8 cellular contexts compared by ENCODE assay signal in genomic region chr7:121395494-121395960, GRCh38. TPM values are rescaled to one million over a fixed set of nuclear protein-coding genes. Genes with fewer than 3 reads are reported as not detected.
DNase-seq lines count a peak whose midpoint lies in the region; ATAC-seq, FAIRE-seq and TF ChIP-seq lines count a peak whose summit lies in the region.

No MANE protein-coding gene starts in this region.

- BruUV-seq in GM12878 (replicated peaks; lab: Mats Ljungman, UMichigan): no TSS peak

- FAIRE-seq in GM19239 (lab: Jason Lieb, UNC) (peak; percentile 85), GM12878 (lab: Jason Lieb, UNC) (no peak), keratinocyte (lab: Jason Lieb, UNC) (no peak)

- no peaks in the 10 kb centered on the region for H3K36me3 Mint-ChIP-seq in CD4-positive, alpha-beta T cell (ENCODE audit: low read depth)

- no peak for TF ChIP-seq CTCF in CD4-positive, alpha-beta T cell (IDR thresholded peaks at IDR 0.05)
- TF ChIP-seq CTCF in GM12878 (IDR thresholded peaks at IDR 0.05 in 2 of 3, conservative IDR thresholded peaks at IDR 0.05 in 1 of 3; ENCODE audit: control insufficient read depth in 2 of 3, extremely low read depth in 1 of 3, insufficient read depth in 1 of 3, low read depth in 3 of 3, low read length in 3 of 3) (no peak), keratinocyte (optimal IDR thresholded peaks at IDR 0.05 in 1 of 3, IDR thresholded peaks at IDR 0.05 in 1 of 3, conservative IDR thresholded peaks at IDR 0.05 in 1 of 3; ENCODE audit: extremely low read depth in 1 of 3, insufficient read depth in 2 of 3, low read length in 3 of 3) (no peak)

- in situ Hi-C loops in GM12878 (cut with MboI): loop anchor here (25.0 kb wide), 1 partner anchor 983 kb away; no protein-coding TSS in a partner anchor

- peak overlapping the region; percentile 93 for H3K4me3 Mint-ChIP-seq in CD4-positive, alpha-beta T cell

- dilution Hi-C loops in keratinocyte (cut with MboI; ENCODE audit: extremely low pct_ligation_motif_present, low sequenced_read_pairs): loop anchor here (25.0 kb wide), 1 partner anchor 167 kb away; no protein-coding TSS in a partner anchor

- H3K9me3 Mint-ChIP-seq in CD4-positive, alpha-beta T cell: no peaks in the 10 kb centered on the region

- H3K4me3 ChIP-seq in SK-N-MC: peak overlapping the region; percentile 86
- H3K4me3 ChIP-seq in GM12878: peak overlapping the region; percentile 69
- peak overlapping the region; percentile 83 to 95 (median 93) for H3K4me3 ChIP-seq in keratinocyte (ENCODE audit: control insufficient read depth in 2 of 3, extremely low read depth in 1 of 3, insufficient read depth in 2 of 3, low read depth in 1 of 3, low read length in 3 of 3)

- WGBS in GM12878 (ENCODE audit: insufficient coverage, insufficient replicate concordance, low lambda C conversion rate, missing lambda C conversion rate): under 1% methylated on average over 26 of the region's 30 CpGs

- intact Hi-C loops in CD4-positive, alpha-beta T cell (cut with DNase I, micrococcal nuclease): loop anchor here (2.0 to 10.0 kb wide), 2 partner anchors 29 to 411 kb away; partner anchors contain the start of gene CPED1 (in 1 of the 2)
- intact Hi-C loops in GM12878 (cut with micrococcal nuclease; ENCODE audit: unreplicated experiment): no loop called here

- RAD21 ChIA-PET in GM12878 (lab: Charles Lee; ENCODE audit: unreplicated experiment): interaction anchor here (0.9 to 6.5 kb wide), 21 partner anchors 12 to 152 kb away, joined by 3 to 208 read pairs (median 4); no protein-coding TSS in a partner anchor

- CTCF ChIA-PET in CD4-positive, alpha-beta T cell (lab: Charles Lee): interaction anchor here (0.9 to 2.6 kb wide), 11 partner anchors 10 to 447 kb away, joined by 3 to 23 read pairs (median 4); no protein-coding TSS in a partner anchor
- CTCF ChIA-PET in GM12878 (lab: Yijun Ruan, JAX): interaction anchor here (0.8 to 6.6 kb wide), 23 partner anchors 10 to 599 kb away, joined by 3 to 166 read pairs (median 6); no protein-coding TSS in a partner anchor

- peaks cover 53% of the 10 kb centered on the region for H3K79me2 ChIP-seq in GM12878 (ENCODE audit: control insufficient read depth, insufficient read depth, low read length)
- peaks cover 51% of the 10 kb centered on the region for H3K79me2 ChIP-seq in keratinocyte (ENCODE audit: control insufficient read depth, insufficient read depth, low read length)

- H3K9me1 ChIP-seq in keratinocyte (ENCODE audit: control insufficient read depth, extremely low read depth, insufficient read depth, low read length): no peaks in the 10 kb centered on the region

- peak overlapping the region; percentile 79 for H3K9ac ChIP-seq in SK-N-MC (ENCODE audit: insufficient read length)
- H3K9ac ChIP-seq in GM12878 (ENCODE audit: control insufficient read depth, insufficient read depth, low read length): peak overlapping the region; percentile 85
- peak overlapping the region; percentile 83 for H3K9ac ChIP-seq in keratinocyte (ENCODE audit: control insufficient read depth, extremely low read depth, insufficient read depth, low read length)

- no peaks in the 10 kb centered on the region for H3K27me3 Mint-ChIP-seq in CD4-positive, alpha-beta T cell

- H3K4me1 ChIP-seq in GM12878 (ENCODE audit: control insufficient read depth, insufficient read depth, low read length): peaks cover 9% of the 10 kb centered on the region
- peaks cover 7% of the 10 kb centered on the region for H3K4me1 ChIP-seq in keratinocyte (ENCODE audit: control insufficient read depth, extremely low read depth, insufficient read depth, low read length)

- no peaks in the 10 kb centered on the region for H4K20me1 ChIP-seq in GM12878 (ENCODE audit: control insufficient read depth, insufficient read depth)
- no peaks in the 10 kb centered on the region for H4K20me1 ChIP-seq in keratinocyte (ENCODE audit: control insufficient read depth, extremely low read depth, insufficient read depth, low read length)

- no peak for TF ChIP-seq EP300 in GM12878 (IDR thresholded peaks at IDR 0.05; ENCODE audit: borderline replicate concordance in 1 of 2, control insufficient read depth in 1 of 2, low read depth in 2 of 2, low read length in 2 of 2)

- no peaks in the 10 kb centered on the region for H3K27me3 ChIP-seq in CD4-positive, alpha-beta T cell (ENCODE audit: control insufficient read depth, insufficient read depth, low read length)
- H3K27me3 ChIP-seq in GM12878 (replicated peaks in 1 of 2; ENCODE audit: control insufficient read depth in 2 of 2, insufficient read depth in 2 of 2, low read length in 1 of 2) (no peaks in the 10 kb centered on the region), keratinocyte (ENCODE audit: control insufficient read depth, extremely low read depth, insufficient read depth, low read length) (no peaks in the 10 kb centered on the region)

- peak overlapping the region; percentile 65 for H3K27ac ChIP-seq in CD4-positive, alpha-beta T cell (ENCODE audit: low read depth, low read length)
- H3K27ac ChIP-seq in SK-N-MC (no peak overlapping the region), GM12878 (ENCODE audit: control insufficient read depth, insufficient read depth) (peak overlapping the region; percentile 66), keratinocyte (ENCODE audit: control insufficient read depth, insufficient read depth, low read length) (peak overlapping the region; percentile 68)

- peaks cover 41% of the 10 kb centered on the region for H3K4me1 Mint-ChIP-seq in CD4-positive, alpha-beta T cell (ENCODE audit: low read depth)

- no peak for TF ChIP-seq RAD21 in GM12878 (IDR thresholded peaks at IDR 0.05; ENCODE audit: insufficient read depth, low read depth, low read length)

- POLR2A ChIA-PET in CD4-positive, alpha-beta T cell (lab: Charles Lee): interaction anchor here (0.9 to 2.1 kb wide), 10 partner anchors 10 to 152 kb away, joined by 3 to 11 read pairs (median 4); no protein-coding TSS in a partner anchor
- POLR2A ChIA-PET in GM12878 (lab: Charles Lee): interaction anchor here (0.6 to 5.8 kb wide), 15 partner anchors 10 to 632 kb away, joined by 3 to 52 read pairs (median 3); no protein-coding TSS in a partner anchor

- H3K4me2 ChIP-seq in GM12878 (ENCODE audit: control insufficient read depth, insufficient read depth): peak overlapping the region; percentile 75
- peak overlapping the region; percentile 25 for H3K4me2 ChIP-seq in keratinocyte (ENCODE audit: control insufficient read depth, extremely low read depth, insufficient read depth, low read depth, low read length)

- H3K27ac Mint-ChIP-seq in CD4-positive, alpha-beta T cell: peak overlapping the region; percentile 87

- no peaks in the 10 kb centered on the region for H3K9me3 ChIP-seq in CD4-positive, alpha-beta T cell (ENCODE audit: control insufficient read depth, low read length)
- no peaks in the 10 kb centered on the region for H3K9me3 ChIP-seq in SK-N-MC (ENCODE audit: low read depth, low read length)
- peaks cover 1% of the 10 kb centered on the region; the same call in 1 of the 3 replicates for H3K9me3 ChIP-seq in GM12878 (replicated peaks; ENCODE audit: control insufficient read depth, insufficient read depth, low read length)
- H3K9me3 ChIP-seq in keratinocyte (ENCODE audit: control insufficient read depth, low read depth, low read length): no peaks in the 10 kb centered on the region

- peak; percentile 73 for ATAC-seq in CD4-positive, alpha-beta T cell (ENCODE audit: poor library complexity)
- ATAC-seq in HG03432 (IDR thresholded peaks at IDR 0.05; ENCODE audit: unreplicated experiment) (peak; percentile 37), GM12878 (peak; percentile 60)

- TF ChIP-seq POLR2A in GM12878 (IDR thresholded peaks at IDR 0.05; ENCODE audit: low read depth, low read length): no peak

- SMC1A ChIA-PET in GM12878 (lab: Charles Lee; ENCODE audit: uncharacterized antibody, unreplicated experiment): interaction anchor here (0.9 to 8.4 kb wide), 14 partner anchors 10 to 268 kb away, joined by 3 to 135 read pairs (median 12); no protein-coding TSS in a partner anchor

- peak in 9 of 10 experiments; percentile 15 to 51 (median 24) for DNase-seq in CD4-positive, alpha-beta T cell
- no peak for DNase-seq in GM19239 (ENCODE audit: insufficient read length, low spot score)
- DNase-seq in SK-N-MC (ENCODE audit: low read depth, low spot score): no peak
- no peak for DNase-seq in GM12878 (ENCODE audit: low read depth, low spot score)
- DNase-seq in keratinocyte (ENCODE audit: low read depth, low spot score): no peak
- DNase-seq in stimulated activated CD4-positive, alpha-beta T cell treated with anti-CD3 and anti-CD28 coated beads, Interleukin-4, amount 100 ng/mL, for 1 hour: peak; percentile 55
- no peak for DNase-seq in NCI-H1694 (lab: John Stamatoyannopoulos, UW)

- H3K36me3 ChIP-seq in SK-N-MC (ENCODE audit: insufficient read depth, low read length): peaks cover 7% of the 10 kb centered on the region; the same call in 1 of the 2 replicates
- no peaks in the 10 kb centered on the region for H3K36me3 ChIP-seq in GM12878 (ENCODE audit: control insufficient read depth in 2 of 2, insufficient read depth in 2 of 2, low read length in 1 of 2)
- peaks cover 2 to 10% of the 10 kb centered on the region in 2 experiments for H3K36me3 ChIP-seq in keratinocyte (ENCODE audit: control insufficient read depth in 2 of 2, extremely low read depth in 1 of 2, insufficient read depth in 2 of 2, low read length in 2 of 2)

- H2AFZ ChIP-seq in GM12878 (ENCODE audit: control insufficient read depth, low read depth, low read length): peak overlapping the region; percentile 56
- H2AFZ ChIP-seq in keratinocyte (ENCODE audit: control insufficient read depth, low read length): peak overlapping the region; percentile 70

RNA-seq across cellular contexts. Expression of gene FAM3C, which starts 0.6 kb away (rescaled TPM):
- 10 to 100 TPM in 1 of 2 experiments, 1 to 10 TPM in 1; 7.9 to 10.5 TPM for total RNA-seq in CD4-positive, alpha-beta T cell
- total RNA-seq in GM12878 (2013; cell fraction: nucleolus; rRNA removed): 225 and 231 TPM in 2 replicates
- total RNA-seq in GM12878 (2014; rRNA removed) (23.6 and 28.8 TPM in 2 replicates), GM12878 (2014; rRNA removed; fragmentation: Illumina TruSeq; extraction: Trizol) (22.8 and 23.5 TPM in 2 replicates), GM12878 (2021) (25.0 and 25.7 TPM in 2 replicates)
- 25.9 TPM for polyA plus RNA-seq in GM12878 (2011; ENCODE audit: low read depth)
- polyA plus RNA-seq in GM12878 (2011; rRNA removed) (110 and 179 TPM in 2 replicates), GM12878 (2014; fragmentation: Illumina TruSeq; extraction: Trizol) (34.6 and 50.6 TPM in 2 replicates), GM12878 (2014; fragmentation: Nextera tagmentation; extraction: Ambion mirVana) (10 to 100 TPM; 11.0 to 13.6 TPM), GM12878 (2014; rRNA removed) (26.0 and 30.6 TPM in 2 replicates), GM12878 (2016; fragmentation: Nextera tagmentation; extraction: Ambion mirVana) (10 to 100 TPM; 33.4 to 38.0 TPM), keratinocyte (47.3 to 93.5 TPM (median 64.9 TPM) in 3 replicates)
- 24.1 and 27.6 TPM in 2 replicates for polyA plus RNA-seq in GM12878 (2011; cell fraction: cytosol; rRNA removed)
- polyA plus RNA-seq in GM12878 (2011; cell fraction: nucleus; rRNA removed): 72.4 and 86.3 TPM in 2 replicates
- polyA plus RNA-seq in GM12878 (2012): 40.1 and 44.7 TPM in 2 replicates
- 30.8 and 44.3 TPM in 2 replicates for polyA minus RNA-seq in GM12878 (2011; rRNA and poly(A)+ RNA removed)
- polyA minus RNA-seq in GM12878 (2011; cell fraction: cytosol; rRNA and poly(A)+ RNA removed): 14.0 and 20.4 TPM in 2 replicates
- 104 and 136 TPM in 2 replicates for polyA minus RNA-seq in GM12878 (2011; cell fraction: nucleus; rRNA and poly(A)+ RNA removed)
- polyA plus RNA-seq in keratinocyte (2011; ENCODE audit: low read depth): 43.6 TPM
- 52.9 and 88.3 TPM in 2 replicates for polyA plus RNA-seq in keratinocyte (2011; cell fraction: cytosol; rRNA removed)
- polyA plus RNA-seq in keratinocyte (2011; cell fraction: nucleus; rRNA removed): 70.6 and 102 TPM in 2 replicates
- polyA plus RNA-seq in keratinocyte (2012; ENCODE audit: low replicate concordance): 51.4 and 76.3 TPM in 2 replicates
- polyA minus RNA-seq in keratinocyte: 1.9 to 31.0 TPM (median 11.5 TPM) in 3 replicates
- polyA minus RNA-seq in keratinocyte (2011; cell fraction: cytosol; rRNA and poly(A)+ RNA removed): 24.0 TPM
- polyA minus RNA-seq in keratinocyte (2011; cell fraction: nucleus; rRNA and poly(A)+ RNA removed): 32.8 and 56.0 TPM in 2 replicates

Comparison
In these comparisons a context has a peak if more than half of its experiments do, and no peak if none do; other contexts are left out.
1. DNase-seq: peak in CD4-positive, alpha-beta T cell (9 of 10) and stimulated activated CD4-positive, alpha-beta T cell treated with anti-CD3 and anti-CD28 coated beads, Interleukin-4, amount 100 ng/mL, for 1 hour (single experiment); none in GM19239 (single experiment), SK-N-MC (single experiment), GM12878 (single experiment), keratinocyte (single experiment) and NCI-H1694 (single experiment).
2. Peak in every context shown above with its lines, with median percentiles within 50 percentile points of each other: ATAC-seq, H3K4me3 ChIP-seq and H3K9ac ChIP-seq.